ENCODE assay signal across 1 cellular context in the genomic region with DNA sequence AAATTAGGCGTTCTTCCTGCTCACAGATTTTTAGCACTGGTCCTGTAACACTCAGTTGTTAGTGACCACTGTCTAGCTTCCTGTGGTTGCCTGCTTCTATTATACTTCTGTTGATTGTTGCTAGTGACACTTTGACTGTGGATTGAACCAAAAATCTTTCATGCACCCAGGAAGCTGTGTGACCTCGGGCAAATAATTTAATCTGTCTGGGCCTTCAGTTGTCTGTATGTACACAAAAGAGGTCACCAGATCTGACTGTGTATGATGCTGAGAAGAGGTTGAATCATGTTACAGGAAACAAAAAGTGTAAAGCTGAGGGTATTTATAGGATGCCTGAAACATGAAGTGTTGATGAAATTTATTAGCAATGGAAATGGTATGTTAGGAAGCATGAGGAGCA.
TF ChIP-seq lines count a peak whose summit lies in the region.

No MANE protein-coding gene starts in this region.

TF ChIP-seq in GM12878, 131 proteins besides CTCF, POLR2A, EP300 and RAD21 (continued from another document):
- TF ChIP-seq, protein P1, sequence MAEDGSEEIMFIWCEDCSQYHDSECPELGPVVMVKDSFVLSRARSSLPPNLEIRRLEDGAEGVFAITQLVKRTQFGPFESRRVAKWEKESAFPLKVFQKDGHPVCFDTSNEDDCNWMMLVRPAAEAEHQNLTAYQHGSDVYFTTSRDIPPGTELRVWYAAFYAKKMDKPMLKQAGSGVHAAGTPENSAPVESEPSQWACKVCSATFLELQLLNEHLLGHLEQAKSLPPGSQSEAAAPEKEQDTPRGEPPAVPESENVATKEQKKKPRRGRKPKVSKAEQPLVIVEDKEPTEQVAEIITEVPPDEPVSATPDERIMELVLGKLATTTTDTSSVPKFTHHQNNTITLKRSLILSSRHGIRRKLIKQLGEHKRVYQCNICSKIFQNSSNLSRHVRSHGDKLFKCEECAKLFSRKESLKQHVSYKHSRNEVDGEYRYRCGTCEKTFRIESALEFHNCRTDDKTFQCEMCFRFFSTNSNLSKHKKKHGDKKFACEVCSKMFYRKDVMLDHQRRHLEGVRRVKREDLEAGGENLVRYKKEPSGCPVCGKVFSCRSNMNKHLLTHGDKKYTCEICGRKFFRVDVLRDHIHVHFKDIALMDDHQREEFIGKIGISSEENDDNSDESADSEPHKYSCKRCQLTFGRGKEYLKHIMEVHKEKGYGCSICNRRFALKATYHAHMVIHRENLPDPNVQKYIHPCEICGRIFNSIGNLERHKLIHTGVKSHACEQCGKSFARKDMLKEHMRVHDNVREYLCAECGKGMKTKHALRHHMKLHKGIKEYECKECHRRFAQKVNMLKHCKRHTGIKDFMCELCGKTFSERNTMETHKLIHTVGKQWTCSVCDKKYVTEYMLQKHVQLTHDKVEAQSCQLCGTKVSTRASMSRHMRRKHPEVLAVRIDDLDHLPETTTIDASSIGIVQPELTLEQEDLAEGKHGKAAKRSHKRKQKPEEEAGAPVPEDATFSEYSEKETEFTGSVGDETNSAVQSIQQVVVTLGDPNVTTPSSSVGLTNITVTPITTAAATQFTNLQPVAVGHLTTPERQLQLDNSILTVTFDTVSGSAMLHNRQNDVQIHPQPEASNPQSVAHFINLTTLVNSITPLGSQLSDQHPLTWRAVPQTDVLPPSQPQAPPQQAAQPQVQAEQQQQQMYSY (CRISPR knock-in tag; IDR thresholded peaks at IDR 0.05), result no peak
- TF ChIP-seq MTA3 (IDR thresholded peaks at IDR 0.05; ENCODE audit: borderline replicate concordance, low read length), result no peak
- no peak for TF ChIP-seq MXI1 (IDR thresholded peaks at IDR 0.05; ENCODE audit: low read depth, low read length)
- no peak for TF ChIP-seq RBBP5 (conservative IDR thresholded peaks at IDR 0.05)
- no peak for TF ChIP-seq MYC (IDR thresholded peaks at IDR 0.05; ENCODE audit: insufficient read depth, insufficient read length, insufficient replicate concordance, low read length, severe bottlenecking)
- TF ChIP-seq SP1 (IDR thresholded peaks at IDR 0.05; ENCODE audit: low read depth, low read length), result no peak
- no peak for TF ChIP-seq NR2C1 (IDR thresholded peaks at IDR 0.05)
- TF ChIP-seq, protein P2, sequence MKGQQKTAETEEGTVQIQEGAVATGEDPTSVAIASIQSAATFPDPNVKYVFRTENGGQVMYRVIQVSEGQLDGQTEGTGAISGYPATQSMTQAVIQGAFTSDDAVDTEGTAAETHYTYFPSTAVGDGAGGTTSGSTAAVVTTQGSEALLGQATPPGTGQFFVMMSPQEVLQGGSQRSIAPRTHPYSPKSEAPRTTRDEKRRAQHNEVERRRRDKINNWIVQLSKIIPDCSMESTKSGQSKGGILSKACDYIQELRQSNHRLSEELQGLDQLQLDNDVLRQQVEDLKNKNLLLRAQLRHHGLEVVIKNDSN (IDR thresholded peaks at IDR 0.05; ENCODE audit: borderline replicate concordance, extremely low read length, insufficient read depth, low read depth, low read length), result no peak
- no peak for TF ChIP-seq ASH2L (IDR thresholded peaks at IDR 0.05; ENCODE audit: borderline replicate concordance, low read depth)
- no peak for TF ChIP-seq SRF (IDR thresholded peaks at IDR 0.05; ENCODE audit: low read depth in 2 of 2, low read length in 2 of 2)
- no peak for TF ChIP-seq RCOR1 (conservative IDR thresholded peaks at IDR 0.05; ENCODE audit: low read depth, low read length)
- no peak for TF ChIP-seq MTA2 (IDR thresholded peaks at IDR 0.05; ENCODE audit: low read depth)
- no peak for TF ChIP-seq KAT2A (conservative IDR thresholded peaks at IDR 0.05; ENCODE audit: control insufficient read depth, low read depth, low read length)
- no peak for TF ChIP-seq CBFB (IDR thresholded peaks at IDR 0.05; ENCODE audit: low read depth)
